8 cellular contexts compared by ENCODE assay signal in genomic region chr18:24019641-24020331, GRCh38. TPM values are rescaled to one million over a fixed set of nuclear protein-coding genes. Genes with fewer than 3 reads are reported as not detected.
A peak's percentile ranks its signal among the peaks of the same experiment; 100 is the strongest.
DNase-seq lines count a peak whose midpoint lies in the region; ATAC-seq lines count a peak whose summit lies in the region.

No MANE protein-coding gene starts in this region.

- ATAC-seq in GM18520 (IDR thresholded peaks at IDR 0.05; ENCODE audit: unreplicated experiment) (peak; percentile 92), HG02798 (IDR thresholded peaks at IDR 0.05; ENCODE audit: poor library complexity, unreplicated experiment) (peak; percentile 91)
- ATAC-seq in central memory CD8-positive, alpha-beta T cell (replicated peaks; ENCODE audit: extremely low read depth, poor library complexity, severe bottlenecking), result peak; percentile 68

- peak overlapping the region; percentile 82 for H3K27ac Mint-ChIP-seq in central memory CD8-positive, alpha-beta T cell (ENCODE audit: low read depth)

- DNase-seq in RPMI7951 (ENCODE audit: low read depth) (peak; percentile 68), iPS-NIHi7 (ENCODE audit: extremely low spot score) (no peak), DMS153 (lab: John Stamatoyannopoulos, UW) (no peak), DMS79 (lab: John Stamatoyannopoulos, UW) (no peak), NCI-H1092 treated with DMSO at 0.1 percent for 48 hours (lab: John Stamatoyannopoulos, UW) (no peak)
- peak in 1 of 2 donors; percentile 38 for DNase-seq in central memory CD8-positive, alpha-beta T cell (ENCODE audit: low spot score in 2 of 2)

- H3K4me1 Mint-ChIP-seq in central memory CD8-positive, alpha-beta T cell, result peaks cover 87% of the 10 kb centered on the region

- peaks cover 40% of the 10 kb centered on the region for H3K36me3 Mint-ChIP-seq in central memory CD8-positive, alpha-beta T cell (ENCODE audit: insufficient read depth)

- peak overlapping the region; percentile 61 for H3K4me3 Mint-ChIP-seq in central memory CD8-positive, alpha-beta T cell

- H3K9me3 Mint-ChIP-seq in central memory CD8-positive, alpha-beta T cell, result no peaks in the 10 kb centered on the region

- H3K27me3 Mint-ChIP-seq in central memory CD8-positive, alpha-beta T cell, result no peaks in the 10 kb centered on the region

RNA-seq across cellular contexts. Expression of gene TTC39C, which starts 5.2 kb away (rescaled TPM):
- total RNA-seq in RPMI7951 (2014; rRNA removed; shearing (Covaris generic)), result 18.1 and 19.0 TPM in 2 replicates
